Comparison of ENCODE assay signal across 10 cellular contexts in genomic region chr17:81722184-81723120, GRCh38. TPM values are rescaled to one million over a fixed set of nuclear protein-coding genes. Genes with fewer than 3 reads are reported as not detected.
DNase-seq lines count a peak whose midpoint lies in the region; ATAC-seq and TF ChIP-seq lines count a peak whose summit lies in the region.
"Had no signal": no experiment of that assay in that cellular context is flagged by ENCODE, and none has a peak within 500 bp of the region (broad histone marks: within the 10 kb centered on the region; RNA-seq: fewer than 3 reads in every experiment).

No MANE protein-coding gene starts in this region.

- no peak overlapping the region for H3K27ac ChIP-seq in DND-41 (ENCODE audit: low read length)
- H3K27ac ChIP-seq in MM.1S (ENCODE audit: low read length), result peak overlapping the region; percentile 47; the same call in 1 of the 2 replicates
- H3K27ac ChIP-seq in duodenal mucosa (ENCODE audit: low read depth, low read length), result peak overlapping the region; percentile 6
- H3K27ac ChIP-seq: thoracic aorta had no signal

- DNase-seq in DND-41, result no peak
- peak; percentile 67 for DNase-seq in MM.1S
- DNase-seq in mucosa of gallbladder (ENCODE audit: low spot score), result peak; percentile 79
- no peak for DNase-seq in NCI-H1930 (lab: John Stamatoyannopoulos, UW)
- no peak for DNase-seq in iPS-NIHi11 (ENCODE audit: low spot score)
- no peak for DNase-seq in T-helper 2 cell
- no peak for DNase-seq in mesothelial cell of epicardium (ENCODE audit: low spot score in 2 of 2, unreplicated experiment in 2 of 2)

- no peaks in the 10 kb centered on the region for H3K79me2 ChIP-seq in DND-41 (ENCODE audit: insufficient read depth, low read length)
- H3K79me2 ChIP-seq in MM.1S (ENCODE audit: low read length), result no peaks in the 10 kb centered on the region

- H3K4me2 ChIP-seq in DND-41 (ENCODE audit: insufficient read depth, low read length) (no peak overlapping the region), MM.1S (ENCODE audit: low read depth, low read length) (peak overlapping the region; percentile 16; the same call in 1 of the 2 replicates)

- 0 out of 2 replicates have a peak, but pooled peaks cover 4% of the 10 kb centered on the region for H4K20me1 ChIP-seq in DND-41 (ENCODE audit: insufficient read depth, low read length)
- H4K20me1 ChIP-seq in MM.1S (ENCODE audit: insufficient read depth, low read length), result no peaks in the 10 kb centered on the region

- no peaks in the 10 kb centered on the region for H3K9me2 ChIP-seq in MM.1S (replicated peaks; ENCODE audit: insufficient read depth, low read length)

- H3K9ac ChIP-seq in DND-41 (ENCODE audit: low read depth, low read length) (no peak overlapping the region), MM.1S (ENCODE audit: low read length) (no peak overlapping the region), duodenal mucosa (ENCODE audit: low read depth in 1 of 2, low read length in 2 of 2) (peak overlapping the region in 1 of 2 donors; percentile 45)

- H3K4me3 Mint-ChIP-seq in mesothelial cell of epicardium, result no peak overlapping the region
- H3K4me3 Mint-ChIP-seq: dendritic cell treated with granulocyte-macrophage colony-stimulating factor and Interleukin-4, amounts not matched to agents 40 ng/mL and 50 ng/mL, for 4 days had no signal

- H3K4me1 ChIP-seq in DND-41 (ENCODE audit: insufficient read depth, low read length) (no peaks in the 10 kb centered on the region), MM.1S (ENCODE audit: low read length) (peaks cover 17% of the 10 kb centered on the region), duodenal mucosa (ENCODE audit: control insufficient read depth in 1 of 2, insufficient read depth in 2 of 2, low read length in 2 of 2) (peaks cover 24 to 26% of the 10 kb centered on the region in 2 donors)

- H3K27me3 ChIP-seq in DND-41 (ENCODE audit: insufficient read depth, low read length, poor library complexity), result no peaks in the 10 kb centered on the region
- no peaks in the 10 kb centered on the region for H3K27me3 ChIP-seq in MM.1S (replicated peaks; ENCODE audit: insufficient read depth, low read length)
- H3K27me3 ChIP-seq in duodenal mucosa (ENCODE audit: control insufficient read depth in 1 of 2, insufficient read depth in 2 of 2, low read length in 2 of 2), result no peaks in the 10 kb centered on the region

- no peaks in the 10 kb centered on the region for H3K4me1 Mint-ChIP-seq in mesothelial cell of epicardium

- TF ChIP-seq CTCF in DND-41 (IDR thresholded peaks at IDR 0.05; ENCODE audit: borderline replicate concordance, extremely low read depth, low read length, poor library complexity, severe bottlenecking) (no peak), MM.1S (IDR thresholded peaks at IDR 0.05; ENCODE audit: low read length) (no peak), mesothelial cell of epicardium (IDR thresholded peaks at IDR 0.05; ENCODE audit: unreplicated experiment) (no peak)

- H3K9me3 ChIP-seq in DND-41 (ENCODE audit: insufficient read depth, low read length, severe bottlenecking), result no peaks in the 10 kb centered on the region
- no peaks in the 10 kb centered on the region for H3K9me3 ChIP-seq in MM.1S (replicated peaks; ENCODE audit: insufficient read depth, low read length)
- no peaks in the 10 kb centered on the region for H3K9me3 ChIP-seq in duodenal mucosa (ENCODE audit: control insufficient read depth in 1 of 2, low read length in 2 of 2)
- H3K9me3 ChIP-seq: thoracic aorta had no signal

- no peaks in the 10 kb centered on the region for H3K9me3 Mint-ChIP-seq in mesothelial cell of epicardium
- H3K9me3 Mint-ChIP-seq: dendritic cell treated with granulocyte-macrophage colony-stimulating factor and Interleukin-4, amounts not matched to agents 40 ng/mL and 50 ng/mL, for 4 days had no signal

- H3K36me3 Mint-ChIP-seq in mesothelial cell of epicardium, result no peaks in the 10 kb centered on the region

- peaks cover 7% of the 10 kb centered on the region for H3K27me3 Mint-ChIP-seq in mesothelial cell of epicardium (ENCODE audit: low read depth)

- peak; percentile 30; the same call in 2 of the 3 replicates for ATAC-seq in DND-41 (ENCODE audit: insufficient read depth, low read depth)

- H3K4me3 ChIP-seq in DND-41 (ENCODE audit: low read depth in 1 of 2, low read length in 2 of 2) (no peak overlapping the region), MM.1S (ENCODE audit: low read length) (no peak overlapping the region), duodenal mucosa (ENCODE audit: low read depth in 1 of 2, low read length in 2 of 2) (no peak overlapping the region)
- H3K4me3 ChIP-seq: thoracic aorta had no signal

- no peak overlapping the region for H3K27ac Mint-ChIP-seq in mesothelial cell of epicardium
- H3K27ac Mint-ChIP-seq: dendritic cell treated with granulocyte-macrophage colony-stimulating factor and Interleukin-4, amounts not matched to agents 40 ng/mL and 50 ng/mL, for 4 days had no signal

- peaks cover 16% of the 10 kb centered on the region for H3F3A ChIP-seq in MM.1S (ENCODE audit: insufficient read depth, low read length)

- H2AFZ ChIP-seq in DND-41 (ENCODE audit: low read depth, low read length) (no peak overlapping the region), MM.1S (ENCODE audit: low read length) (no peak overlapping the region)

- peaks cover 17% of the 10 kb centered on the region for H3K36me3 ChIP-seq in DND-41 (ENCODE audit: insufficient read depth, low read length)
- H3K36me3 ChIP-seq in MM.1S (replicated peaks; ENCODE audit: insufficient read depth, low read length), result no peaks in the 10 kb centered on the region
- peaks cover 0 to 8% of the 10 kb centered on the region in 2 donors for H3K36me3 ChIP-seq in duodenal mucosa (ENCODE audit: control insufficient read depth in 1 of 2, insufficient read depth in 2 of 2, low read length in 2 of 2)
- H3K36me3 ChIP-seq: thoracic aorta had no signal

RNA-seq across cellular contexts. Expression of gene SLC25A10, which starts 10.4 kb away (rescaled TPM):
- 34.1 TPM for total RNA-seq in mucosa of gallbladder
- 13.2 to 15.7 TPM (median 15.2 TPM) in 3 replicates for total RNA-seq in mesothelial cell of epicardium

RNA-seq across cellular contexts. Expression of gene MRPL12, which starts 19.3 kb away (rescaled TPM):
- total RNA-seq in mucosa of gallbladder (48.6 TPM), mesothelial cell of epicardium (53.9 to 56.7 TPM (median 54.1 TPM) in 3 replicates)

RNA-seq across cellular contexts. Expression of gene HGS, which starts 38.6 kb away (rescaled TPM):
- total RNA-seq in mucosa of gallbladder, result 137 TPM
- total RNA-seq in mesothelial cell of epicardium, result 114 to 122 TPM (median 119 TPM) in 3 replicates

RNA-seq across cellular contexts. Expression of gene ARL16, which starts 38.9 kb away (rescaled TPM):
- total RNA-seq in mucosa of gallbladder (37.6 TPM), mesothelial cell of epicardium (42.8 to 44.7 TPM (median 44.5 TPM) in 3 replicates)

RNA-seq across cellular contexts. Expression of gene CCDC137, which starts 55.9 kb away (rescaled TPM):
- total RNA-seq in mucosa of gallbladder, result 20.3 TPM
- 16.3 to 19.6 TPM (median 17.5 TPM) in 3 replicates for total RNA-seq in mesothelial cell of epicardium

Comparison
In these comparisons a context has a peak if more than half of its experiments do, and no peak if none do; other contexts are left out.
1. DNase-seq: peak in MM.1S (single experiment) and mucosa of gallbladder (single experiment); none in DND-41 (single experiment), NCI-H1930 (0 of 2), iPS-NIHi11 (single experiment), T-helper 2 cell (0 of 5) and mesothelial cell of epicardium (0 of 2).